ENCODE assay signal across 8 cellular contexts in the genomic region with DNA sequence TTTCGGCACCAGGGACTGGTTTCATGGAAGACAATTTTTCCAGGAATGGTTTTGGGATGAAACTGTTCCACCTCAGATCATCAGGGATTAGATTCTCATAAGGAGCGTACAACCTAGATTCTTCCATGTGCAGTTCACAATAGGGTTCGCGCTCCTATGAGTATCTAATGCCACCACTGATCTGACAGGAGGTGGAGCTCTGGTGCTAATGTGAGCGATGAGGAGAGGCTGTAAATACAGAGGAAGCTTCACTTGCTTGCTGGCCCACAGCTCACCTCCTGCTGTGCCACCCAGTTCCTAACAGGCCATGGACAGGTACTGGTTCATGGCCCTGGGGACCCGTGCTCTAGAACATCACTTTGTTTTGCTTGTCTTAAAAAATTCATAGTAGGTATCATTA. TPM values are rescaled to one million over a fixed set of nuclear protein-coding genes. Genes with fewer than 3 reads are reported as not detected.
A peak's percentile ranks its signal among the peaks of the same experiment; 100 is the strongest.
DNase-seq lines count a peak whose midpoint lies in the region; ATAC-seq and TF ChIP-seq lines count a peak whose summit lies in the region.

No MANE protein-coding gene starts in this region.

- no peaks in the 10 kb centered on the region for H3K36me3 Mint-ChIP-seq in activated naive CD8-positive, alpha-beta T cell treated with anti-CD3 and anti-CD28 coated beads, Interleukin-2, amount 10 ng/mL, durations not matched to agents 7 days and 5 days

- H3K4me1 Mint-ChIP-seq in activated naive CD8-positive, alpha-beta T cell treated with anti-CD3 and anti-CD28 coated beads, Interleukin-2, amount 10 ng/mL, durations not matched to agents 7 days and 5 days = peaks cover 21% of the 10 kb centered on the region

- TF ChIP-seq CTCF in DND-41 (IDR thresholded peaks at IDR 0.05; ENCODE audit: borderline replicate concordance, extremely low read depth, low read length, poor library complexity, severe bottlenecking) (peak; percentile 58), PC-3 (conservative IDR thresholded peaks at IDR 0.05; ENCODE audit: low read depth, low read length) (peak; percentile 57)

- no peak overlapping the region for H3K27ac ChIP-seq in DND-41 (ENCODE audit: low read length)
- H3K27ac ChIP-seq in PC-3 (ENCODE audit: low read length) = no peak overlapping the region

- H3K79me2 ChIP-seq in DND-41 (ENCODE audit: insufficient read depth, low read length) (no peaks in the 10 kb centered on the region), PC-3 (ENCODE audit: low read length) (no peaks in the 10 kb centered on the region)

- no peaks in the 10 kb centered on the region for H3K36me3 ChIP-seq in DND-41 (ENCODE audit: insufficient read depth, low read length)
- H3K36me3 ChIP-seq in PC-3 (ENCODE audit: low read depth, low read length) = no peaks in the 10 kb centered on the region

- H3K9ac ChIP-seq in DND-41 (ENCODE audit: low read depth, low read length) (no peak overlapping the region), PC-3 (ENCODE audit: low read length) (no peak overlapping the region)

- H3K9me3 ChIP-seq in DND-41 (ENCODE audit: insufficient read depth, low read length, severe bottlenecking) = no peaks in the 10 kb centered on the region
- no peaks in the 10 kb centered on the region for H3K9me3 ChIP-seq in PC-3 (ENCODE audit: low read length)

- POLR2A ChIA-PET in PC-3 (lab: Charles Lee; ENCODE audit: unreplicated experiment) = interaction anchor here (0.6 kb wide), 1 partner anchor 170 kb away, joined by 3 read pairs; no protein-coding TSS in a partner anchor
- POLR2A ChIA-PET in activated naive CD8-positive, alpha-beta T cell treated with anti-CD3 and anti-CD28 coated beads, Interleukin-2, amount 10 ng/mL, durations not matched to agents 7 days and 5 days (lab: Charles Lee) = interaction anchor here (0.9 to 1.5 kb wide), 3 partner anchors 46 to 240 kb away, joined by 4 to 6 read pairs (median 4); a partner anchor contains a TSS

- H3K4me1 ChIP-seq in DND-41 (ENCODE audit: insufficient read depth, low read length) (peaks cover 19% of the 10 kb centered on the region), PC-3 (ENCODE audit: insufficient read depth, low read length) (0 out of 2 replicates have a peak, but pooled peaks cover 4% of the 10 kb centered on the region)

- H3K27me3 ChIP-seq in DND-41 (ENCODE audit: insufficient read depth, low read length, poor library complexity) (no peaks in the 10 kb centered on the region), PC-3 (ENCODE audit: low read length) (no peaks in the 10 kb centered on the region)

- H2AFZ ChIP-seq in DND-41 (ENCODE audit: low read depth, low read length) (no peak overlapping the region), PC-3 (ENCODE audit: low read length) (no peak overlapping the region)

- no TSS peak for BruUV-seq in PC-3 (replicated peaks; lab: Mats Ljungman, UMichigan)

- peak; percentile 50; the same call in 2 of the 3 replicates for ATAC-seq in DND-41 (ENCODE audit: insufficient read depth, low read depth)
- peak; percentile 96 for ATAC-seq in PC-3
- peak; percentile 86 for ATAC-seq in activated naive CD8-positive, alpha-beta T cell treated with anti-CD3 and anti-CD28 coated beads, Interleukin-2, amount 10 ng/mL, durations not matched to agents 7 days and 5 days (ENCODE audit: low read depth)

- H3K4me3 ChIP-seq in DND-41 (ENCODE audit: low read depth in 1 of 2, low read length in 2 of 2) = no peak overlapping the region
- H3K4me3 ChIP-seq in PC-3 (ENCODE audit: low read length) = no peak overlapping the region

- intact Hi-C loops in PC-3 (cut with micrococcal nuclease) = loop anchor here (1.0 kb wide), 3 partner anchors 101 to 322 kb away; no protein-coding TSS in a partner anchor

- H4K20me1 ChIP-seq in DND-41 (ENCODE audit: insufficient read depth, low read length) (no peaks in the 10 kb centered on the region), PC-3 (ENCODE audit: low read length) (no peaks in the 10 kb centered on the region)

- no peaks in the 10 kb centered on the region for H3K9me2 ChIP-seq in PC-3 (replicated peaks; ENCODE audit: low read length)

- H3K4me3 Mint-ChIP-seq in activated naive CD8-positive, alpha-beta T cell treated with anti-CD3 and anti-CD28 coated beads, Interleukin-2, amount 10 ng/mL, durations not matched to agents 7 days and 5 days = no peak overlapping the region

- H3K4me2 ChIP-seq in DND-41 (ENCODE audit: insufficient read depth, low read length) = no peak overlapping the region
- no peak overlapping the region for H3K4me2 ChIP-seq in PC-3 (ENCODE audit: low read length)

- no peaks in the 10 kb centered on the region for H3K9me3 Mint-ChIP-seq in activated naive CD8-positive, alpha-beta T cell treated with anti-CD3 and anti-CD28 coated beads, Interleukin-2, amount 10 ng/mL, durations not matched to agents 7 days and 5 days

- DNase-seq in DND-41 (peak; percentile 43), HCEC 1CT (peak; percentile 20), PC-3 (peak; percentile 62), medulla oblongata (ENCODE audit: extremely low spot score) (peak; percentile 87), dedifferentiated amniotic fluid mesenchymal stem cell (ENCODE audit: extremely low spot score) (no peak), OCI-M2 (lab: John Stamatoyannopoulos, UW; ENCODE audit: unreplicated experiment) (no peak), HPDE6-E6E7 (ENCODE audit: extremely low spot score) (no peak)
- no peak for DNase-seq in activated naive CD8-positive, alpha-beta T cell treated with anti-CD3 and anti-CD28 coated beads, Interleukin-2, amount 10 ng/mL, durations not matched to agents 7 days and 5 days

- no peaks in the 10 kb centered on the region for H3F3A ChIP-seq in PC-3 (ENCODE audit: low read length, unreplicated experiment)

- H3K27me3 Mint-ChIP-seq in activated naive CD8-positive, alpha-beta T cell treated with anti-CD3 and anti-CD28 coated beads, Interleukin-2, amount 10 ng/mL, durations not matched to agents 7 days and 5 days = peaks cover 19% of the 10 kb centered on the region

- CTCF ChIA-PET in PC-3 (lab: Charles Lee) = interaction anchor here (0.5 to 1.5 kb wide), 7 partner anchors 39 to 249 kb away, joined by 3 to 10 read pairs (median 5); a partner anchor contains a TSS

- H3K27ac Mint-ChIP-seq in activated naive CD8-positive, alpha-beta T cell treated with anti-CD3 and anti-CD28 coated beads, Interleukin-2, amount 10 ng/mL, durations not matched to agents 7 days and 5 days = no peak overlapping the region

RNA-seq across cellular contexts. Expression of a gene that starts 41.8 kb away (rescaled TPM):
- total RNA-seq in PC-3 (2014; rRNA removed) = 11.8 and 16.5 TPM in 2 replicates
- total RNA-seq in activated naive CD8-positive, alpha-beta T cell treated with anti-CD3 and anti-CD28 coated beads, Interleukin-2, amount 10 ng/mL, durations not matched to agents 7 days and 5 days = 10 to 100 TPM; 18.8 to 21.1 TPM

Comparison
In these comparisons a context has a peak if more than half of its experiments do, and no peak if none do; other contexts are left out.
1. DNase-seq: peak in DND-41 (single experiment), HCEC 1CT (single experiment), PC-3 (single experiment) and medulla oblongata (single experiment); none in activated naive CD8-positive, alpha-beta T cell treated with anti-CD3 and anti-CD28 coated beads, Interleukin-2, amount 10 ng/mL, durations not matched to agents 7 days and 5 days (single experiment), dedifferentiated amniotic fluid mesenchymal stem cell (single experiment), OCI-M2 (single experiment) and HPDE6-E6E7 (single experiment).
2. Peak in every context shown above with its lines, with median percentiles within 50 percentile points of each other: ATAC-seq.